8 cellular contexts compared by ENCODE assay signal in the genomic region with DNA sequence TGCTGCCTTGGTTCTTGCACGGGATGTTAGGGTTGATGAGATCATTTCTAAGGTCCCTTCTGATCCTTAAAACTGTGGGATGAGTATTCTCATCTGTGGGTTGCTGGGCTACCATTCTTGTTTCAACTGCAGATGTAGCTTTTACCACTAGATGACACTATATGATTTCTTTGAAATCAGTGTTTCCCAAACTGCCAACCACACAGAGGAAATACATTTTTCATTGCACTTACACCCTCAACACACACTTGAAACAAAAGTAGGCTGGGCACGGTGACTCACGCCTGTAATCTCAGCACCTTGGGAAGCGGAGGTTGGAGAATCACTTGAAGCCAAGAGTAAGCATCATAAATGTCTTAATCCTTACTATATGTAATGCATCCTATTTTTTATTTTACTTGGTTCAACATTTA.
DNase-seq lines count a peak whose midpoint lies in the region; ATAC-seq and TF ChIP-seq lines count a peak whose summit lies in the region.

No MANE protein-coding gene starts in this region.

- H3K9me3 ChIP-seq in adipocyte (ENCODE audit: control insufficient read depth, low read length) = no peaks in the 10 kb centered on the region

- H3K27me3 ChIP-seq in GM06990 (replicated peaks; ENCODE audit: control insufficient read depth, insufficient read depth, low read length) (no peaks in the 10 kb centered on the region), adipocyte (replicated peaks; ENCODE audit: control insufficient read depth, insufficient read depth, low read length) (no peaks in the 10 kb centered on the region)

- DNase-seq in GM06990 (ENCODE audit: extremely low read depth, insufficient read length) (no peak), NOMO-1 treated with DMSO at 0.1 percent for 48 hours (lab: John Stamatoyannopoulos, UW; ENCODE audit: unreplicated experiment) (peak; percentile 72), adipocyte (ENCODE audit: low read depth) (peak; percentile 69), islet precursor cell (peak; percentile 61)
- peak; percentile 25 for DNase-seq in stimulated activated naive CD4-positive, alpha-beta T cell treated with Interleukin-2 at 50 U/mL for 16 hours (lab: John Stamatoyannopoulos, UW)

- TF ChIP-seq CTCF in 22Rv1 (IDR thresholded peaks at IDR 0.05) (peak; percentile 73), GM06990 (IDR thresholded peaks at IDR 0.05; ENCODE audit: insufficient read depth, low read length, poor library complexity, severe bottlenecking) (peak; percentile 65)

- H3K27ac ChIP-seq in 22Rv1 = no peak overlapping the region

- H3K36me3 ChIP-seq in GM06990 (ENCODE audit: control insufficient read depth, insufficient read depth, low read length) (no peaks in the 10 kb centered on the region; the same call in 1 of the 2 replicates), adipocyte (ENCODE audit: control insufficient read depth, insufficient read depth, low read length, severe bottlenecking) (peaks cover 15% of the 10 kb centered on the region)

- peaks cover 8% of the 10 kb centered on the region for H3K4me1 ChIP-seq in adipocyte (ENCODE audit: control insufficient read depth, insufficient read depth, low read length)

- ATAC-seq in HG03045 (IDR thresholded peaks at IDR 0.05; ENCODE audit: unreplicated experiment) (no peak), GM19023 (IDR thresholded peaks at IDR 0.05; ENCODE audit: unreplicated experiment) (no peak)

- H3K9ac ChIP-seq in adipocyte (ENCODE audit: low read length) = peak overlapping the region; percentile 9

- no peak overlapping the region for H3K4me3 ChIP-seq in GM06990 (replicated peaks; ENCODE audit: low read depth, low read length)
- no peak overlapping the region for H3K4me3 ChIP-seq in adipocyte (ENCODE audit: low read length)
